ENCODE assay signal across 16 cellular contexts in the genomic region with DNA sequence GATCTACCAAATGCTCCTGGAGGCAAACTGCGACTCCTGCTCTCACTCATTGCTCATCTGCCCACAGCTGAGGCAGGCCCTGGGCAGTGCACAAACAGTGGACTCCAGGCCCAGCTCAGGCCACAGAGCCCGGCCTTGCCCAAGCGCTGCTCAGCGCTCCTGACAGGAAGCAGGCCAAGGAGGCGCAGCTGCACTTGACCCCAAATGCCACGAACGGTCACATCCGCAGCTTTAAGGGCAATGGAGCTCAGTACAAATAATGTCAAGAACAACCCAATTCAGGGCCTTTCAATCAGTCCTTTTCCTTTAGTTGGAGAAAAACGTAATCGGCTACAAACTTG. TPM values are rescaled to one million over a fixed set of nuclear protein-coding genes. Genes with fewer than 3 reads are reported as not detected.
DNase-seq lines count a peak whose midpoint lies in the region; TF ChIP-seq lines count a peak whose summit lies in the region.
"Had no signal": no experiment of that assay in that cellular context is flagged by ENCODE, and none has a peak within 500 bp of the region (broad histone marks: within the 10 kb centered on the region; RNA-seq: fewer than 3 reads in every experiment).

No MANE protein-coding gene starts in this region.

- H3K4me1 ChIP-seq in esophagus muscularis mucosa = peaks cover 64 to 100% (median 95%) of the 10 kb centered on the region in 4 donors
- H3K4me1 ChIP-seq in tibial nerve = peaks cover 0 to 93% (median 58%) of the 10 kb centered on the region in 4 donors

- intact Hi-C loops in esophagus muscularis mucosa (cut with DNase I) = no loop called here

- H3K4me3 ChIP-seq in esophagus muscularis mucosa = no peak overlapping the region
- no peak overlapping the region for H3K4me3 ChIP-seq in tibial nerve
- H3K4me3 ChIP-seq: hepatocyte had no signal

- WGBS in esophagus muscularis mucosa = 87% methylated on average over 3 of the region's 10 CpGs
- 26 to 39% methylated on average over 10 of the region's 10 CpGs for WGBS in tibial nerve, 2 donors

- TF ChIP-seq POLR2A in esophagus muscularis mucosa (IDR thresholded peaks at IDR 0.05; ENCODE audit: low read depth) (no peak), tibial nerve (IDR thresholded peaks at IDR 0.05) (no peak)

- TF ChIP-seq CTCF in esophagus muscularis mucosa (IDR thresholded peaks at IDR 0.05) = no peak
- TF ChIP-seq CTCF in tibial nerve (IDR thresholded peaks at IDR 0.05) = no peak

- H3K27ac ChIP-seq in esophagus muscularis mucosa (replicated peaks in 1 of 4) (peak overlapping the region in 3 of 4 donors; percentile 33 to 49 (median 35)), tibial nerve (peak overlapping the region in 3 of 4 donors; percentile 10 to 79 (median 70))
- H3K27ac ChIP-seq: hepatocyte had no signal

- H3K27me3 ChIP-seq in esophagus muscularis mucosa (no peaks in the 10 kb centered on the region), tibial nerve (no peaks in the 10 kb centered on the region)
- H3K27me3 ChIP-seq: hepatocyte had no signal

- TF ChIP-seq EP300 in esophagus muscularis mucosa (IDR thresholded peaks at IDR 0.05) (no peak), tibial nerve (IDR thresholded peaks at IDR 0.05) (peak in 1 of 2 donors; percentile 13)

- H3K9me3 ChIP-seq in esophagus muscularis mucosa (no peaks in the 10 kb centered on the region), tibial nerve (no peaks in the 10 kb centered on the region)

- H3K36me3 ChIP-seq in esophagus muscularis mucosa = peaks cover 0 to 9% (median 2%) of the 10 kb centered on the region in 4 donors
- no peaks in the 10 kb centered on the region for H3K36me3 ChIP-seq in tibial nerve

- peak; percentile 12 to 43 for DNase-seq in NOMO-1 (lab: John Stamatoyannopoulos, UW; ENCODE audit: unreplicated experiment in 2 of 2)
- no peak for DNase-seq in NOMO-1 treated with dmso at 0.1 percent for 144 hours (lab: John Stamatoyannopoulos, UW; ENCODE audit: unreplicated experiment)
- no peak for DNase-seq in esophagus muscularis mucosa (ENCODE audit: extremely low spot score)
- DNase-seq in midbrain (lab: John Stamatoyannopoulos, UW) = peak; percentile 30
- DNase-seq in tibial nerve (ENCODE audit: low spot score in 2 of 2) = no peak
- DNase-seq in middle frontal gyrus (ENCODE audit: extremely low spot score, low spot score) = no peak
- DNase-seq in central memory CD4-positive, alpha-beta T cell = no peak
- no peak for DNase-seq in NCI-H82 (lab: John Stamatoyannopoulos, UW)
- DNase-seq: 8988T; amniotic stem cell; DMS53; NCI-H774; stimulated activated CD4-positive, alpha-beta T cell treated with anti-CD3 and anti-CD28 coated beads, Interleukin-15, amount 100 ng/mL, for 24 hours had no signal

RNA-seq across cellular contexts. Expression of a gene that starts 33.8 kb away (rescaled TPM):
- total RNA-seq in esophagus muscularis mucosa = 10 to 100 TPM; 61.5 to 86.6 (median 65.4) TPM
- 100 to 1,000 TPM in 1 of 4 donors, 10 to 100 TPM in 3; 76.5 to 162 (median 83.9) TPM for total RNA-seq in tibial nerve

RNA-seq across cellular contexts. Expression of a gene that starts 51.5 kb away (rescaled TPM):
- total RNA-seq in esophagus muscularis mucosa (not detected), tibial nerve (not detected)
- total RNA-seq: activated CD8-positive, alpha-beta memory T cell treated with anti-CD3 and anti-CD28 coated beads for 36 hours; hepatocyte; mucosa of gallbladder had no signal

Comparison
In these comparisons a context has a peak if more than half of its experiments do, and no peak if none do; other contexts are left out.
1. DNase-seq: peak in NOMO-1 (2 of 2) and midbrain (single experiment); none in NOMO-1 treated with dmso at 0.1 percent for 144 hours (single experiment), esophagus muscularis mucosa (single experiment), tibial nerve (0 of 2), middle frontal gyrus (single experiment), central memory CD4-positive, alpha-beta T cell (single experiment) and NCI-H82 (single experiment).